Comparison of ENCODE assay signal across 9 cellular contexts in the genomic region with DNA sequence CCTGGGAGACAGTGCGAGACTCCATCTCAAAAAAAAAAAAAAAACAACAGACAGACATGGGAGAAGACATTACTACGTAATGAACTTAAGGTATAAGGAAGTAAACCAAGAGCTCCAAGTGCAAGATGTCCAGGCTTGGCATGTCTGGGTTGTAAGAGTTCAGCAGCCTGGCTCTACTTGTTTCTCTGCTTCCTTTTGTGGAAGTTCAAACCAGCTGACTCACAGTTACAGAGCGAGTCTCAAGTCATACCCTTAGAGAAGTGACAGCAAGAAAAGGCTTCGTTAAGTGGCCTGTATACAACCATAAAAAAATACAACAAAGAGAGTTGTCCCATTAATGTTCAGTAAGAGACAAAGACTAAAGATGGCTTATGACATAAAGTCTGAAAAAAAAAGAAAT. TPM values are rescaled to one million over a fixed set of nuclear protein-coding genes. Genes with fewer than 3 reads are reported as not detected.
DNase-seq lines count a peak whose midpoint lies in the region; ATAC-seq, FAIRE-seq and TF ChIP-seq lines count a peak whose summit lies in the region.
"Had no signal": no experiment of that assay in that cellular context is flagged by ENCODE, and none has a peak within 500 bp of the region (broad histone marks: within the 10 kb centered on the region; RNA-seq: fewer than 3 reads in every experiment).

No MANE protein-coding gene starts in this region.

- no peak overlapping the region for H2AFZ ChIP-seq in GM23338

- ATAC-seq in GM23338 (no peak), GM18867 (IDR thresholded peaks at IDR 0.05; ENCODE audit: unreplicated experiment) (no peak)

- peaks cover 13% of the 10 kb centered on the region; the same call in 2 of the 3 replicates for H3K4me1 Mint-ChIP-seq in GM23338
- peaks cover 25% of the 10 kb centered on the region for H3K4me1 Mint-ChIP-seq in T-helper 1 cell treated with Interleukin-12 subunit alpha and Interleukin-12 subunit beta and Interleukin-4 antibody, amounts not matched to agents 30 μg/mL and 1 μg/mL, for 36 hours (ENCODE audit: low read depth)

- H4K20me1 ChIP-seq in GM23338 (replicated peaks; ENCODE audit: insufficient read depth) = peaks cover 21% of the 10 kb centered on the region

- peaks cover 38% of the 10 kb centered on the region for H3F3A ChIP-seq in GM23338 (replicated peaks; ENCODE audit: low read depth)

- peak overlapping the region; percentile 83 for H3K4me3 ChIP-seq in GM23338

- DNase-seq in GM23338 (ENCODE audit: low spot score) (no peak), fibroblast of peridontal ligament (ENCODE audit: extremely low read depth) (peak; percentile 60), putamen (ENCODE audit: low spot score) (peak; percentile 23), GM19239 (ENCODE audit: insufficient read length, low spot score) (no peak), DMS 273 treated with DMSO at 0.1 percent for 48 hours (lab: John Stamatoyannopoulos, UW) (no peak)
- DNase-seq in activated effector memory CD4-positive, alpha-beta T cell treated with Interleukin-2 at 50 U/mL for 16 hours = no peak

- peaks cover 6% of the 10 kb centered on the region for H3K27me3 Mint-ChIP-seq in GM23338 (ENCODE audit: insufficient read depth, low read depth, poor library complexity)
- H3K27me3 Mint-ChIP-seq in T-helper 1 cell treated with Interleukin-12 subunit alpha and Interleukin-12 subunit beta and Interleukin-4 antibody, amounts not matched to agents 30 μg/mL and 1 μg/mL, for 36 hours (ENCODE audit: low read depth) = no peaks in the 10 kb centered on the region

- peaks cover 36% of the 10 kb centered on the region for H3K36me3 ChIP-seq in GM23338 (ENCODE audit: insufficient read depth)

- no peaks in the 10 kb centered on the region for H3K9me2 ChIP-seq in GM23338 (ENCODE audit: insufficient read depth)

- no peak for TF ChIP-seq CTCF in GM23338 (conservative IDR thresholded peaks at IDR 0.05; ENCODE audit: low read depth in 2 of 2)

- peak overlapping the region; percentile 88 for H3K4me3 Mint-ChIP-seq in GM23338
- peak overlapping the region; percentile 99 for H3K4me3 Mint-ChIP-seq in T-helper 1 cell treated with Interleukin-12 subunit alpha and Interleukin-12 subunit beta and Interleukin-4 antibody, amounts not matched to agents 30 μg/mL and 1 μg/mL, for 36 hours

- peaks cover 5% of the 10 kb centered on the region; the same call in 1 of the 2 replicates for H3K4me1 ChIP-seq in GM23338 (ENCODE audit: insufficient read depth)

- H3K27me3 ChIP-seq in GM23338 (ENCODE audit: insufficient read depth) = no peaks in the 10 kb centered on the region

- peaks cover 60% of the 10 kb centered on the region for H3K36me3 Mint-ChIP-seq in GM23338 (ENCODE audit: low read depth)
- peaks cover 25% of the 10 kb centered on the region for H3K36me3 Mint-ChIP-seq in T-helper 1 cell treated with Interleukin-12 subunit alpha and Interleukin-12 subunit beta and Interleukin-4 antibody, amounts not matched to agents 30 μg/mL and 1 μg/mL, for 36 hours (ENCODE audit: low read depth)

- H3K9me3 Mint-ChIP-seq in GM23338 = no peaks in the 10 kb centered on the region
- no peaks in the 10 kb centered on the region for H3K9me3 Mint-ChIP-seq in T-helper 1 cell treated with Interleukin-12 subunit alpha and Interleukin-12 subunit beta and Interleukin-4 antibody, amounts not matched to agents 30 μg/mL and 1 μg/mL, for 36 hours

- peak overlapping the region; percentile 75; the same call in 1 of the 2 replicates for H3K27ac Mint-ChIP-seq in GM23338
- H3K27ac Mint-ChIP-seq in T-helper 1 cell treated with Interleukin-12 subunit alpha and Interleukin-12 subunit beta and Interleukin-4 antibody, amounts not matched to agents 30 μg/mL and 1 μg/mL, for 36 hours = peak overlapping the region; percentile 43

- no peak for FAIRE-seq in GM19239 (lab: Jason Lieb, UNC)

- no peak overlapping the region for H3K27ac ChIP-seq in GM23338 (ENCODE audit: low read depth)

- H3K4me2 ChIP-seq in GM23338 = peak overlapping the region; percentile 91

- H3K79me2 ChIP-seq in GM23338 (replicated peaks; ENCODE audit: insufficient read depth) = peaks cover 20% of the 10 kb centered on the region

TF ChIP-seq in GM23338, 12 proteins besides CTCF, POLR2A, EP300 and RAD21 (continues in another document):
- TF ChIP-seq POLR2AphosphoS5 (IDR thresholded peaks at IDR 0.05; ENCODE audit: low read depth) (no peak), ZNF114 (CRISPR knock-in tag; IDR thresholded peaks at IDR 0.05) (no peak), CREB1 (CRISPR knock-in tag; IDR thresholded peaks at IDR 0.05; ENCODE audit: low read depth) (no peak), NANOG (IDR thresholded peaks at IDR 0.05; ENCODE audit: borderline replicate concordance) (no peak), JUNB (IDR thresholded peaks at IDR 0.05; ENCODE audit: unreplicated experiment) (no peak), ZNF331 (CRISPR knock-in tag; IDR thresholded peaks at IDR 0.05; ENCODE audit: low read depth) (no peak)
- TF ChIP-seq, protein P1, sequence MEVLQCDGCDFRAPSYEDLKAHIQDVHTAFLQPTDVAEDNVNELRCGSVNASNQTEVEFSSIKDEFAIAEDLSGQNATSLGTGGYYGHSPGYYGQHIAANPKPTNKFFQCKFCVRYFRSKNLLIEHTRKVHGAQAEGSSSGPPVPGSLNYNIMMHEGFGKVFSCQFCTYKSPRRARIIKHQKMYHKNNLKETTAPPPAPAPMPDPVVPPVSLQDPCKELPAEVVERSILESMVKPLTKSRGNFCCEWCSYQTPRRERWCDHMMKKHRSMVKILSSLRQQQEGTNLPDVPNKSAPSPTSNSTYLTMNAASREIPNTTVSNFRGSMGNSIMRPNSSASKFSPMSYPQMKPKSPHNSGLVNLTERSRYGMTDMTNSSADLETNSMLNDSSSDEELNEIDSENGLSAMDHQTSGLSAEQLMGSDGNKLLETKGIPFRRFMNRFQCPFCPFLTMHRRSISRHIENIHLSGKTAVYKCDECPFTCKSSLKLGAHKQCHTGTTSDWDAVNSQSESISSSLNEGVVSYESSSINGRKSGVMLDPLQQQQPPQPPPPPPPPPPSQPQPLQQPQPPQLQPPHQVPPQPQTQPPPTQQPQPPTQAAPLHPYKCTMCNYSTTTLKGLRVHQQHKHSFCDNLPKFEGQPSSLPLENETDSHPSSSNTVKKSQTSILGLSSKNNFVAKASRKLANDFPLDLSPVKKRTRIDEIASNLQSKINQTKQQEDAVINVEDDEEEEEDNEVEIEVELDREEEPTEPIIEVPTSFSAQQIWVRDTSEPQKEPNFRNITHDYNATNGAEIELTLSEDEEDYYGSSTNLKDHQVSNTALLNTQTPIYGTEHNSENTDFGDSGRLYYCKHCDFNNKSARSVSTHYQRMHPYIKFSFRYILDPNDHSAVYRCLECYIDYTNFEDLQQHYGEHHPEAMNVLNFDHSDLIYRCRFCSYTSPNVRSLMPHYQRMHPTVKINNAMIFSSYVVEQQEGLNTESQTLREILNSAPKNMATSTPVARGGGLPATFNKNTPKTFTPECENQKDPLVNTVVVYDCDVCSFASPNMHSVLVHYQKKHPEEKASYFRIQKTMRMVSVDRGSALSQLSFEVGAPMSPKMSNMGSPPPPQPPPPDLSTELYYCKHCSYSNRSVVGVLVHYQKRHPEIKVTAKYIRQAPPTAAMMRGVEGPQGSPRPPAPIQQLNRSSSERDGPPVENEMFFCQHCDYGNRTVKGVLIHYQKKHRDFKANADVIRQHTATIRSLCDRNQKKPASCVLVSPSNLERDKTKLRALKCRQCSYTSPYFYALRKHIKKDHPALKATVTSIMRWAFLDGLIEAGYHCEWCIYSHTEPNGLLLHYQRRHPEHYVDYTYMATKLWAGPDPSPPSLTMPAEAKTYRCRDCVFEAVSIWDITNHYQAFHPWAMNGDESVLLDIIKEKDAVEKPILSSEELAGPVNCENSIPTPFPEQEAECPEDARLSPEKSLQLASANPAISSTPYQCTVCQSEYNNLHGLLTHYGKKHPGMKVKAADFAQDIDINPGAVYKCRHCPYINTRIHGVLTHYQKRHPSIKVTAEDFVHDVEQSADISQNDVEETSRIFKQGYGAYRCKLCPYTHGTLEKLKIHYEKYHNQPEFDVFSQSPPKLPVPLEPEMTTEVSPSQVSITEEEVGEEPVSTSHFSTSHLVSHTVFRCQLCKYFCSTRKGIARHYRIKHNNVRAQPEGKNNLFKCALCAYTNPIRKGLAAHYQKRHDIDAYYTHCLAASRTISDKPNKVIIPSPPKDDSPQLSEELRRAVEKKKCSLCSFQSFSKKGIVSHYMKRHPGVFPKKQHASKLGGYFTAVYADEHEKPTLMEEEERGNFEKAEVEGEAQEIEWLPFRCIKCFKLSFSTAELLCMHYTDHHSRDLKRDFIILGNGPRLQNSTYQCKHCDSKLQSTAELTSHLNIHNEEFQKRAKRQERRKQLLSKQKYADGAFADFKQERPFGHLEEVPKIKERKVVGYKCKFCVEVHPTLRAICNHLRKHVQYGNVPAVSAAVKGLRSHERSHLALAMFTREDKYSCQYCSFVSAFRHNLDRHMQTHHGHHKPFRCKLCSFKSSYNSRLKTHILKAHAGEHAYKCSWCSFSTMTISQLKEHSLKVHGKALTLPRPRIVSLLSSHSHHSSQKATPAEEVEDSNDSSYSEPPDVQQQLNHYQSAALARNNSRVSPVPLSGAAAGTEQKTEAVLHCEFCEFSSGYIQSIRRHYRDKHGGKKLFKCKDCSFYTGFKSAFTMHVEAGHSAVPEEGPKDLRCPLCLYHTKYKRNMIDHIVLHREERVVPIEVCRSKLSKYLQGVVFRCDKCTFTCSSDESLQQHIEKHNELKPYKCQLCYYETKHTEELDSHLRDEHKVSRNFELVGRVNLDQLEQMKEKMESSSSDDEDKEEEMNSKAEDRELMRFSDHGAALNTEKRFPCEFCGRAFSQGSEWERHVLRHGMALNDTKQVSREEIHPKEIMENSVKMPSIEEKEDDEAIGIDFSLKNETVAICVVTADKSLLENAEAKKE (CRISPR knock-in tag; IDR thresholded peaks at IDR 0.05) = no peak

RNA-seq across cellular contexts. Expression of a gene that starts 1.3 kb away (rescaled TPM):
- total RNA-seq in GM23338 (2014; rRNA removed; shearing (Covaris generic)) = 15.8 and 24.4 TPM in 2 replicates
- polyA plus RNA-seq in GM23338 (2016; fragmentation: Nextera tagmentation; extraction: Ambion mirVana) = 19.3 and 21.5 TPM in 2 replicates

RNA-seq across cellular contexts. Expression of a gene that starts 24.3 kb away (rescaled TPM):
- 56.0 and 57.7 TPM in 2 replicates for total RNA-seq in GM23338 (2014; rRNA removed; shearing (Covaris generic))
- polyA plus RNA-seq in GM23338 (2016; fragmentation: Nextera tagmentation; extraction: Ambion mirVana) = 41.2 and 47.1 TPM in 2 replicates

RNA-seq across cellular contexts. Expression of a gene that starts 31.5 kb away (rescaled TPM):
- total RNA-seq in GM23338 (2014; rRNA removed; shearing (Covaris generic)) = not detected in 2 replicates
- 0.23 TPM in 1 of 2 replicates, not detected in the other for polyA plus RNA-seq in GM23338 (2016; fragmentation: Nextera tagmentation; extraction: Ambion mirVana)
- total RNA-seq: SK-MEL-5 had no signal

RNA-seq across cellular contexts. Expression of a gene that starts 50.5 kb away (rescaled TPM):
- total RNA-seq in GM23338 (2014; rRNA removed; shearing (Covaris generic)) = 15.9 and 17.4 TPM in 2 replicates
- polyA plus RNA-seq in GM23338 (2016; fragmentation: Nextera tagmentation; extraction: Ambion mirVana) = 3.9 and 4.7 TPM in 2 replicates

RNA-seq across cellular contexts. Expression of a gene that starts 52.9 kb away (rescaled TPM):
- 37.6 and 45.2 TPM in 2 replicates for total RNA-seq in GM23338 (2014; rRNA removed; shearing (Covaris generic))
- 85.7 and 93.1 TPM in 2 replicates for polyA plus RNA-seq in GM23338 (2016; fragmentation: Nextera tagmentation; extraction: Ambion mirVana)

Comparison
In these comparisons a context has a peak if more than half of its experiments do, and no peak if none do; other contexts are left out.
1. DNase-seq: peak in fibroblast of peridontal ligament (single experiment) and putamen (single experiment); none in GM23338 (single experiment), GM19239 (single experiment), DMS 273 treated with DMSO at 0.1 percent for 48 hours (single experiment) and activated effector memory CD4-positive, alpha-beta T cell treated with Interleukin-2 at 50 U/mL for 16 hours (single experiment).